ENCODE assay signal across 37 cellular contexts in genomic region chr5:33254581-33254980, GRCh38.
"Had no signal": no experiment of that assay in that cellular context is flagged by ENCODE, and none has a peak within 500 bp of the region (broad histone marks: within the 10 kb centered on the region; RNA-seq: fewer than 3 reads in every experiment).

No MANE protein-coding gene starts in this region.

- H3K4me1 ChIP-seq: ascending aorta had no signal

- H3K9me3 Mint-ChIP-seq: activated B cell treated with CpG ODN at 0.5 μM for 24 hours; activated CD4-positive, alpha-beta memory T cell treated with anti-CD3 and anti-CD28 coated beads for 36 hours; activated CD4-positive, alpha-beta T cell treated with anti-CD3 and anti-CD28 coated beads, Interleukin-2, amount 10 ng/mL, durations not matched to agents 24 days and 14 days; activated naive CD4-positive, alpha-beta T cell treated with anti-CD3 and anti-CD28 coated beads for 36 hours; activated naive CD8-positive, alpha-beta T cell treated with anti-CD3 and anti-CD28 coated beads, Interleukin-2, amount 10 ng/mL, durations not matched to agents 7 days and 5 days; activated naive CD8-positive, alpha-beta T cell treated with anti-CD3 and anti-CD28 coated beads, Interleukin-2, amount 50 U/mL, for 24 hours; activated T-cell treated with anti-CD3 and anti-CD28 coated beads, Interleukin-2, amount 50 U/mL, for 4 hours; activated T-cell treated with anti-CD3 and anti-CD28 coated beads, Interleukin-2, amount 50 U/mL, for 72 hours; activated T-helper 1 cell treated with anti-CD3 and anti-CD28 coated beads, Interleukin-12 subunit alpha, Interleukin-12 subunit beta, Interleukin-2, Interleukin-4 antibody, amounts not matched to agents 30 ng/mL and 10 ng/mL and 1 ng/mL, durations not matched to agents 14 hours and 24 hours and 36 hours; activated T-helper 17 cell treated with anti-CD3 and anti-CD28 coated beads, Interleukin-2, amount 50 U/mL, for 72 hours; brain; T-helper 1 cell treated with Interleukin-12 subunit alpha and Interleukin-12 subunit beta and Interleukin-4 antibody, amounts not matched to agents 30 μg/mL and 1 μg/mL, for 36 hours; T-helper 2 cell treated with Interferon-gamma antibody and Interleukin-4, amounts not matched to agents 5 μg/mL and 100 μg/mL, for 36 hours had no signal

- H3K36me3 ChIP-seq: ascending aorta, cardiac muscle cell had no signal

- H3K4me3 ChIP-seq: ascending aorta, cardiac muscle cell had no signal

- H3K27ac Mint-ChIP-seq: activated B cell treated with CpG ODN at 0.5 μM for 24 hours; activated CD4-positive, alpha-beta memory T cell treated with anti-CD3 and anti-CD28 coated beads for 36 hours; activated CD4-positive, alpha-beta T cell treated with anti-CD3 and anti-CD28 coated beads, Interleukin-2, amount 10 ng/mL, durations not matched to agents 24 days and 14 days; activated CD8-positive, alpha-beta T cell treated with anti-CD3 and anti-CD28 coated beads for 36 hours; activated naive CD4-positive, alpha-beta T cell treated with anti-CD3 and anti-CD28 coated beads for 36 hours; activated naive CD8-positive, alpha-beta T cell; activated naive CD8-positive, alpha-beta T cell treated with anti-CD3 and anti-CD28 coated beads, Interleukin-2, amount 10 ng/mL, durations not matched to agents 7 days and 5 days; activated naive CD8-positive, alpha-beta T cell treated with anti-CD3 and anti-CD28 coated beads, Interleukin-2, amount 50 U/mL, for 24 hours; activated T-cell treated with anti-CD3 and anti-CD28 coated beads, Interleukin-2, amount 50 U/mL, for 72 hours; activated T-helper 1 cell treated with anti-CD3 and anti-CD28 coated beads, Interleukin-12 subunit alpha, Interleukin-12 subunit beta, Interleukin-2, Interleukin-4 antibody, amounts not matched to agents 30 ng/mL and 10 ng/mL and 1 ng/mL, durations not matched to agents 14 hours and 24 hours and 36 hours; activated T-helper 17 cell treated with anti-CD3 and anti-CD28 coated beads, Interleukin-2, amount 50 U/mL, for 72 hours; brain; T-helper 1 cell treated with Interleukin-12 subunit alpha and Interleukin-12 subunit beta and Interleukin-4 antibody, amounts not matched to agents 30 μg/mL and 1 μg/mL, for 36 hours; T-helper 2 cell treated with Interferon-gamma antibody and Interleukin-4, amounts not matched to agents 5 μg/mL and 100 μg/mL, for 36 hours had no signal

- H3K9me3 ChIP-seq: ascending aorta had no signal

- FAIRE-seq: bronchial epithelial cell, TTC549 had no signal

- H3K27ac ChIP-seq: ascending aorta, cardiac muscle cell, VCaP had no signal

- H3K36me3 Mint-ChIP-seq: activated CD4-positive, alpha-beta memory T cell treated with anti-CD3 and anti-CD28 coated beads for 36 hours; activated naive CD8-positive, alpha-beta T cell; activated naive CD8-positive, alpha-beta T cell treated with anti-CD3 and anti-CD28 coated beads, Interleukin-2, amount 10 ng/mL, durations not matched to agents 7 days and 5 days; brain had no signal

- DNase-seq: activated B cell treated with CpG ODN at 0.5 μM for 24 hours; activated CD4-positive, alpha-beta memory T cell treated with anti-CD3 and anti-CD28 coated beads for 36 hours; activated CD4-positive, alpha-beta T cell treated with anti-CD3 and anti-CD28 coated beads for 4 hours; activated CD4-positive, alpha-beta T cell treated with anti-CD3 and anti-CD28 coated beads, Interleukin-2, amount 10 ng/mL, durations not matched to agents 24 days and 14 days; activated CD4-positive, alpha-beta T cell treated with anti-CD3 and anti-CD28 coated beads, Interleukin-2, amount 50 U/mL, for 1 hour; activated CD4-positive, alpha-beta T cell treated with anti-CD3 and anti-CD28 coated beads, Interleukin-2, amount 50 U/mL, for 4 hours; activated CD4-positive, CD25-positive, alpha-beta regulatory T cell treated with anti-CD3 and anti-CD28 coated beads, Interleukin-2, amount 50 U/mL, for 72 hours; activated CD8-positive, alpha-beta memory T cell treated with anti-CD3 and anti-CD28 coated beads, Interleukin-2, amount 50 U/mL, for 4 hours; activated CD8-positive, alpha-beta T cell treated with anti-CD3 and anti-CD28 coated beads for 36 hours; activated effector memory CD4-positive, alpha-beta T cell treated with anti-CD3 and anti-CD28 coated beads, Interleukin-2, amount 50 U/mL, for 16 hours; activated gamma-delta T cell treated with Interleukin-2 at 50 U/mL for 16 hours; activated naive CD4-positive, alpha-beta T cell; activated naive CD4-positive, alpha-beta T cell treated with anti-CD3 and anti-CD28 coated beads for 36 hours; activated naive CD4-positive, alpha-beta T cell treated with anti-CD3 and anti-CD28 coated beads, Interleukin-2, amount 50 U/mL, for 16 hours; activated naive CD8-positive, alpha-beta T cell treated with anti-CD3 and anti-CD28 coated beads, Interleukin-2, amount 10 ng/mL, durations not matched to agents 7 days and 5 days; activated naive CD8-positive, alpha-beta T cell treated with anti-CD3 and anti-CD28 coated beads, Interleukin-2, amount 50 U/mL, for 24 hours; activated T-cell treated with anti-CD3 and anti-CD28 coated beads for 4 hours; activated T-cell treated with anti-CD3 and anti-CD28 coated beads, Interleukin-2, amount 50 U/mL, for 1 hour; activated T-cell treated with anti-CD3 and anti-CD28 coated beads, Interleukin-2, amount 50 U/mL, for 4 hours; activated T-cell treated with anti-CD3 and anti-CD28 coated beads, Interleukin-2, amount 50 U/mL, for 72 hours; amygdala; anterior cingulate cortex; caudate nucleus; cerebellar nuclear complex; T-helper 2 cell; T-helper 9 cell had no signal

- ATAC-seq: activated CD8-positive, alpha-beta T cell treated with anti-CD3 and anti-CD28 coated beads for 36 hours; activated naive CD8-positive, alpha-beta T cell treated with anti-CD3 and anti-CD28 coated beads, Interleukin-2, amount 50 U/mL, for 24 hours; activated T-cell treated with anti-CD3 and anti-CD28 coated beads, Interleukin-2, amount 50 U/mL, for 4 hours; activated T-cell treated with anti-CD3 and anti-CD28 coated beads, Interleukin-2, amount 50 U/mL, for 72 hours; activated T-helper 17 cell treated with anti-CD3 and anti-CD28 coated beads, Interleukin-2, amount 50 U/mL, for 72 hours had no signal

- H3K27me3 ChIP-seq: ascending aorta, cardiac muscle cell had no signal
